ENCODE assay signal across 1 cellular context in the genomic region with DNA sequence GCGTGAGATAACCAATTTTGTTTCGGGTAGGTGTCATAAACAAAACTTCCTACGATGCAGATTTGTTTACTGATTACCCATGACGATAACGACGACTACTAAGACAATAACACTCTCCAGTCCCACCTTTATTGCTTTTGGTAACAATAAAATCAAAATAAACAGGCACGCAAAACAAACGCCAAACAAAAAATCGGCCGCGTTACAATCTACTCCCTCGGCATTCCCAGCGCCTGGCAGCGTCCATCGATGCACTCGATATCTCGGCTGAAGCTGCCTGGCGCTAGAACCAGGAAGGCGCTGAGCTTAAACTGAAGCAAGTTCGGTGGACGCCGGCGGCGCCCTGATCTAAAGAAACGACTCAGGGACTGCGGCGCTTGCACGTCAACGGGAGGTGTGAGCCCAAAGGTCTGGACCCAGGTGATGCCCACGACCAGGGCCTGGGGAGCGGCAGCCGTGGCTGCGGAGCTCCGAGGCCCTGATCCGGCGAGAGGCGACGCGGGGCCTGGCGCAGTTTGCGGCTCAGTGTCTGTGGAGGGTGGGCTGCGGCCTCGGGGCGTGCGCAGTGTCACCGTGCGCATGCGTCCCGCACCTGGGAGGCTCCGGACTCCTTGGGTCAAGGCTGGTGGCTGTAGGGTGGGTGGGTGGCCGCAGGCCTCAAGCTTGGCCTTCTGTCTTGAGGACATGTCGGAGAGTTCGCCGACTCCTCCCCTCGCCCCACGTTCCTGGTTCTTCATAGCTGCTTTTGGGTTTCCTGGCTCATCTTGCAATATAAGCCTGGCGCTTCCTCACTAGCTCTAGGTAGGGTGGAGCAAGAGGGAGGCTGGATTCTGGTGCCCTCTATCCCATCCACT.
TF ChIP-seq lines count a peak whose summit lies in the region.

A gene with protein sequence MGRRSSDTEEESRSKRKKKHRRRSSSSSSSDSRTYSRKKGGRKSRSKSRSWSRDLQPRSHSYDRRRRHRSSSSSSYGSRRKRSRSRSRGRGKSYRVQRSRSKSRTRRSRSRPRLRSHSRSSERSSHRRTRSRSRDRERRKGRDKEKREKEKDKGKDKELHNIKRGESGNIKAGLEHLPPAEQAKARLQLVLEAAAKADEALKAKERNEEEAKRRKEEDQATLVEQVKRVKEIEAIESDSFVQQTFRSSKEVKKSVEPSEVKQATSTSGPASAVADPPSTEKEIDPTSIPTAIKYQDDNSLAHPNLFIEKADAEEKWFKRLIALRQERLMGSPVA (plus strand): TSS at position 286 of the 854 bp plus-strand sequence. CDS start 12,016 bp downstream, outside the sequence.

TF ChIP-seq in HepG2, 621 proteins besides CTCF, POLR2A, EP300 and RAD21 (continued from another document and continues in another):
- peak; percentile 72; the same call in 1 of the 2 replicates for TF ChIP-seq FOXC1 (CRISPR knock-in tag; IDR thresholded peaks at IDR 0.05; ENCODE audit: borderline replicate concordance)
- TF ChIP-seq, protein P1, sequence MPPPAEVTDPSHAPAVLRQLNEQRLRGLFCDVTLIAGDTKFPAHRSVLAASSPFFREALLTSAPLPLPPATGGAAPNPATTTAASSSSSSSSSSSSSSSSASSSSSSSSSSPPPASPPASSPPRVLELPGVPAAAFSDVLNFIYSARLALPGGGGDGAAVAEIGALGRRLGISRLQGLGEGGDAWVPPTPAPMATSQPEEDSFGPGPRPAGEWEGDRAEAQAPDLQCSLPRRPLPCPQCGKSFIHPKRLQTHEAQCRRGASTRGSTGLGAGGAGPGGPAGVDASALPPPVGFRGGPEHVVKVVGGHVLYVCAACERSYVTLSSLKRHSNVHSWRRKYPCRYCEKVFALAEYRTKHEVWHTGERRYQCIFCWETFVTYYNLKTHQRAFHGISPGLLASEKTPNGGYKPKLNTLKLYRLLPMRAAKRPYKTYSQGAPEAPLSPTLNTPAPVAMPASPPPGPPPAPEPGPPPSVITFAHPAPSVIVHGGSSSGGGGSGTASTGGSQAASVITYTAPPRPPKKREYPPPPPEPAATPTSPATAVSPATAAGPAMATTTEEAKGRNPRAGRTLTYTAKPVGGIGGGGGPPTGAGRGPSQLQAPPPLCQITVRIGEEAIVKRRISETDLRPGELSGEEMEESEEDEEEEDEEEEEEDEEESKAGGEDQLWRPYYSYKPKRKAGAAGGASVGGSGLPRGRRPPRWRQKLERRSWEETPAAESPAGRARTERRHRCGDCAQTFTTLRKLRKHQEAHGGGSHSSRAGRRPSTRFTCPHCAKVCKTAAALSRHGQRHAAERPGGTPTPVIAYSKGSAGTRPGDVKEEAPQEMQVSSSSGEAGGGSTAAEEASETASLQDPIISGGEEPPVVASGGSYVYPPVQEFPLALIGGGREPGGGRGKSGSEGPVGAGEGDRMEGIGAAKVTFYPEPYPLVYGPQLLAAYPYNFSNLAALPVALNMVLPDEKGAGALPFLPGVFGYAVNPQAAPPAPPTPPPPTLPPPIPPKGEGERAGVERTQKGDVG (CRISPR knock-in tag; IDR thresholded peaks at IDR 0.05; ENCODE audit: borderline replicate concordance): no peak; the same call in 1 of the 2 replicates
- TF ChIP-seq, protein P2, sequence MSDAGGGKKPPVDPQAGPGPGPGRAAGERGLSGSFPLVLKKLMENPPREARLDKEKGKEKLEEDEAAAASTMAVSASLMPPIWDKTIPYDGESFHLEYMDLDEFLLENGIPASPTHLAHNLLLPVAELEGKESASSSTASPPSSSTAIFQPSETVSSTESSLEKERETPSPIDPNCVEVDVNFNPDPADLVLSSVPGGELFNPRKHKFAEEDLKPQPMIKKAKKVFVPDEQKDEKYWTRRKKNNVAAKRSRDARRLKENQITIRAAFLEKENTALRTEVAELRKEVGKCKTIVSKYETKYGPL (CRISPR knock-in tag; IDR thresholded peaks at IDR 0.05): peak; percentile 23; the same call in 1 of the 2 replicates
- peak; percentile 99 for TF ChIP-seq ASH2L (IDR thresholded peaks at IDR 0.05; ENCODE audit: insufficient read length, low read depth, low read length)
- TF ChIP-seq ZNF563 (CRISPR knock-in tag; IDR thresholded peaks at IDR 0.05): peak; percentile 85
- no peak for TF ChIP-seq CBX2 (IDR thresholded peaks at IDR 0.05; ENCODE audit: low read depth, low read length)
- peak; percentile 87; the same call in 1 of the 2 replicates for TF ChIP-seq CBX2 (CRISPR knock-in tag; IDR thresholded peaks at IDR 0.05; ENCODE audit: low read depth)
- TF ChIP-seq, protein P3, sequence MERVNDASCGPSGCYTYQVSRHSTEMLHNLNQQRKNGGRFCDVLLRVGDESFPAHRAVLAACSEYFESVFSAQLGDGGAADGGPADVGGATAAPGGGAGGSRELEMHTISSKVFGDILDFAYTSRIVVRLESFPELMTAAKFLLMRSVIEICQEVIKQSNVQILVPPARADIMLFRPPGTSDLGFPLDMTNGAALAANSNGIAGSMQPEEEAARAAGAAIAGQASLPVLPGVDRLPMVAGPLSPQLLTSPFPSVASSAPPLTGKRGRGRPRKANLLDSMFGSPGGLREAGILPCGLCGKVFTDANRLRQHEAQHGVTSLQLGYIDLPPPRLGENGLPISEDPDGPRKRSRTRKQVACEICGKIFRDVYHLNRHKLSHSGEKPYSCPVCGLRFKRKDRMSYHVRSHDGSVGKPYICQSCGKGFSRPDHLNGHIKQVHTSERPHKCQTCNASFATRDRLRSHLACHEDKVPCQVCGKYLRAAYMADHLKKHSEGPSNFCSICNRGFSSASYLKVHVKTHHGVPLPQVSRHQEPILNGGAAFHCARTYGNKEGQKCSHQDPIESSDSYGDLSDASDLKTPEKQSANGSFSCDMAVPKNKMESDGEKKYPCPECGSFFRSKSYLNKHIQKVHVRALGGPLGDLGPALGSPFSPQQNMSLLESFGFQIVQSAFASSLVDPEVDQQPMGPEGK (CRISPR knock-in tag; IDR thresholded peaks at IDR 0.05): no peak; the same call in 1 of the 2 replicates
- peak; percentile 86 for TF ChIP-seq TEAD3 (CRISPR knock-in tag; optimal IDR thresholded peaks at IDR 0.05; ENCODE audit: borderline replicate concordance)
- TF ChIP-seq ZNF879 (CRISPR knock-in tag; IDR thresholded peaks at IDR 0.05): no peak
- TF ChIP-seq ZNF431 (CRISPR knock-in tag; IDR thresholded peaks at IDR 0.05; ENCODE audit: borderline replicate concordance, low read depth): no peak; the same call in 1 of the 2 replicates
- TF ChIP-seq, protein P4, sequence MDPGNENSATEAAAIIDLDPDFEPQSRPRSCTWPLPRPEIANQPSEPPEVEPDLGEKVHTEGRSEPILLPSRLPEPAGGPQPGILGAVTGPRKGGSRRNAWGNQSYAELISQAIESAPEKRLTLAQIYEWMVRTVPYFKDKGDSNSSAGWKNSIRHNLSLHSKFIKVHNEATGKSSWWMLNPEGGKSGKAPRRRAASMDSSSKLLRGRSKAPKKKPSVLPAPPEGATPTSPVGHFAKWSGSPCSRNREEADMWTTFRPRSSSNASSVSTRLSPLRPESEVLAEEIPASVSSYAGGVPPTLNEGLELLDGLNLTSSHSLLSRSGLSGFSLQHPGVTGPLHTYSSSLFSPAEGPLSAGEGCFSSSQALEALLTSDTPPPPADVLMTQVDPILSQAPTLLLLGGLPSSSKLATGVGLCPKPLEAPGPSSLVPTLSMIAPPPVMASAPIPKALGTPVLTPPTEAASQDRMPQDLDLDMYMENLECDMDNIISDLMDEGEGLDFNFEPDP (CRISPR knock-in tag; conservative IDR thresholded peaks at IDR 0.05): no peak
- no peak for TF ChIP-seq ZKSCAN1 (IDR thresholded peaks at IDR 0.05; ENCODE audit: low read length)
- TF ChIP-seq, protein P5, sequence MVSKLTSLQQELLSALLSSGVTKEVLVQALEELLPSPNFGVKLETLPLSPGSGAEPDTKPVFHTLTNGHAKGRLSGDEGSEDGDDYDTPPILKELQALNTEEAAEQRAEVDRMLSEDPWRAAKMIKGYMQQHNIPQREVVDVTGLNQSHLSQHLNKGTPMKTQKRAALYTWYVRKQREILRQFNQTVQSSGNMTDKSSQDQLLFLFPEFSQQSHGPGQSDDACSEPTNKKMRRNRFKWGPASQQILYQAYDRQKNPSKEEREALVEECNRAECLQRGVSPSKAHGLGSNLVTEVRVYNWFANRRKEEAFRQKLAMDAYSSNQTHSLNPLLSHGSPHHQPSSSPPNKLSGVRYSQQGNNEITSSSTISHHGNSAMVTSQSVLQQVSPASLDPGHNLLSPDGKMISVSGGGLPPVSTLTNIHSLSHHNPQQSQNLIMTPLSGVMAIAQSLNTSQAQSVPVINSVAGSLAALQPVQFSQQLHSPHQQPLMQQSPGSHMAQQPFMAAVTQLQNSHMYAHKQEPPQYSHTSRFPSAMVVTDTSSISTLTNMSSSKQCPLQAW (CRISPR knock-in tag; IDR thresholded peaks at IDR 0.05): peak; percentile 39; the same call in 1 of the 2 replicates
- TF ChIP-seq ZNF124 (CRISPR knock-in tag; IDR thresholded peaks at IDR 0.05): peak; percentile 54; the same call in 1 of the 2 replicates
- peak; percentile 62; the same call in 1 of the 2 replicates for TF ChIP-seq KLF11 (CRISPR knock-in tag; IDR thresholded peaks at IDR 0.05)
- peak in 1 of 2 experiments; percentile 37; a peak in 1 of 4 replicates for TF ChIP-seq NR2F1 (CRISPR knock-in tag; IDR thresholded peaks at IDR 0.05)
- TF ChIP-seq, protein P6, sequence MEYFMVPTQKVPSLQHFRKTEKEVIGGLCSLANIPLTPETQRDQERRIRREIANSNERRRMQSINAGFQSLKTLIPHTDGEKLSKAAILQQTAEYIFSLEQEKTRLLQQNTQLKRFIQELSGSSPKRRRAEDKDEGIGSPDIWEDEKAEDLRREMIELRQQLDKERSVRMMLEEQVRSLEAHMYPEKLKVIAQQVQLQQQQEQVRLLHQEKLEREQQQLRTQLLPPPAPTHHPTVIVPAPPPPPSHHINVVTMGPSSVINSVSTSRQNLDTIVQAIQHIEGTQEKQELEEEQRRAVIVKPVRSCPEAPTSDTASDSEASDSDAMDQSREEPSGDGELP (IDR thresholded peaks at IDR 0.05; ENCODE audit: borderline replicate concordance, low read depth): peak; percentile 33; the same call in 1 of the 2 replicates
- TF ChIP-seq ESRRA (CRISPR knock-in tag; IDR thresholded peaks at IDR 0.05; ENCODE audit: low read depth): peak; percentile 27; the same call in 1 of the 2 replicates
- TF ChIP-seq ZNF10 (CRISPR knock-in tag; IDR thresholded peaks at IDR 0.05; ENCODE audit: borderline replicate concordance, low read depth): no peak
- no peak for TF ChIP-seq ZNF652 (CRISPR knock-in tag; IDR thresholded peaks at IDR 0.05; ENCODE audit: borderline replicate concordance, low read depth)
- no peak for TF ChIP-seq MEIS1 (CRISPR knock-in tag; IDR thresholded peaks at IDR 0.05; ENCODE audit: borderline replicate concordance)
- TF ChIP-seq ZNF558 (CRISPR knock-in tag; IDR thresholded peaks at IDR 0.05; ENCODE audit: borderline replicate concordance): no peak; the same call in 1 of the 2 replicates
- no peak; the same call in 1 of the 2 replicates for TF ChIP-seq NR2F6 (IDR thresholded peaks at IDR 0.05)
- peak; percentile 68; the same call in 1 of the 2 replicates for TF ChIP-seq NR2F6 (CRISPR knock-in tag; IDR thresholded peaks at IDR 0.05)
- TF ChIP-seq, protein P7, sequence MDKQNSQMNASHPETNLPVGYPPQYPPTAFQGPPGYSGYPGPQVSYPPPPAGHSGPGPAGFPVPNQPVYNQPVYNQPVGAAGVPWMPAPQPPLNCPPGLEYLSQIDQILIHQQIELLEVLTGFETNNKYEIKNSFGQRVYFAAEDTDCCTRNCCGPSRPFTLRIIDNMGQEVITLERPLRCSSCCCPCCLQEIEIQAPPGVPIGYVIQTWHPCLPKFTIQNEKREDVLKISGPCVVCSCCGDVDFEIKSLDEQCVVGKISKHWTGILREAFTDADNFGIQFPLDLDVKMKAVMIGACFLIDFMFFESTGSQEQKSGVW (CRISPR knock-in tag; IDR thresholded peaks at IDR 0.05; ENCODE audit: borderline replicate concordance): no peak; the same call in 1 of the 2 replicates
- peak; percentile 39; the same call in 1 of the 2 replicates for TF ChIP-seq ZNF160 (CRISPR knock-in tag; IDR thresholded peaks at IDR 0.05)
- TF ChIP-seq TSC22D2 (CRISPR knock-in tag; IDR thresholded peaks at IDR 0.05; ENCODE audit: borderline replicate concordance): peak; percentile 67; the same call in 1 of the 2 replicates
- no peak for TF ChIP-seq ZNF251 (CRISPR knock-in tag; IDR thresholded peaks at IDR 0.05)
- TF ChIP-seq MTF2 (CRISPR knock-in tag; IDR thresholded peaks at IDR 0.05; ENCODE audit: borderline replicate concordance): peak; percentile 87; the same call in 1 of the 2 replicates
- TF ChIP-seq MAF1 (CRISPR knock-in tag; IDR thresholded peaks at IDR 0.05; ENCODE audit: borderline replicate concordance): peak; percentile 82
- no peak for TF ChIP-seq ZKSCAN5 (CRISPR knock-in tag; IDR thresholded peaks at IDR 0.05)
